ENCODE assay signal across 12 cellular contexts in the genomic region with DNA sequence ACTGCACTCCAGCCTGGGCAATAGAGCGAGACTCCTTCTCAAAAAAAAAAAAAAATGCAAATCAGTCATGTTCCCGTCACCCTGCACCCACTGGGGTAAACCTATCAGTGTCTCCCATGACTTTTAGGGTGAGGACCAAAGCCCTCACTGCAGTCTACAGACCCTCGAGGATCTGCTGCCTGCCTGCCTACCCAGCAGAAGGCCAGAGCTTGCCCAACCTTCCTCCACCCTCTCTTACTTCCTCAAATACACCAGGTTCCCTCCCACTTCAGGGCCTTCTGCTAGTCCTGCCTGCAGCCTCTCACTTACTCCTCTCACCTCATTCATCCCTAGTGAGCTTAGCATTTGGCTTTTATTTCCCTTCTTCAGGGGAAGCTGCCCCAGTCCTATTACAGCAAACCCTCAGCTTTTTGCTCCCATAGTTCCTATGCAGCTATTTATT. TPM values are rescaled to one million over a fixed set of nuclear protein-coding genes. Genes with fewer than 3 reads are reported as not detected.
DNase-seq lines count a peak whose midpoint lies in the region; ATAC-seq and TF ChIP-seq lines count a peak whose summit lies in the region.
"Had no signal": no experiment of that assay in that cellular context is flagged by ENCODE, and none has a peak within 500 bp of the region (broad histone marks: within the 10 kb centered on the region; RNA-seq: fewer than 3 reads in every experiment).

No MANE protein-coding gene starts in this region.

- no peaks in the 10 kb centered on the region for H3K27me3 ChIP-seq in DOHH2 (ENCODE audit: control insufficient read depth, low read length)
- H3K27me3 ChIP-seq in mammary epithelial cell (ENCODE audit: insufficient read depth, low read length), result no peaks in the 10 kb centered on the region
- no peaks in the 10 kb centered on the region for H3K27me3 ChIP-seq in prostate gland (replicated peaks; ENCODE audit: insufficient read depth)

- DNase-seq in MV-4-11 (lab: John Stamatoyannopoulos, UW) (peak; percentile 81), mammary epithelial cell (no peak), natural killer cell (peak; percentile 3), LoVo (ENCODE audit: low spot score) (no peak), prostate gland (ENCODE audit: low spot score) (no peak)
- no peak for DNase-seq in activated CD4-positive, alpha-beta T cell treated with anti-CD3 and anti-CD28 coated beads, Interleukin-2, amount 50 U/mL, for 48 hours
- DNase-seq: DND-41, NCI-H146 had no signal

- H3K27me3 Mint-ChIP-seq in natural killer cell (ENCODE audit: low read depth in 2 of 2), result peaks cover 6 to 12% of the 10 kb centered on the region in 2 donors
- H3K27me3 Mint-ChIP-seq: activated naive CD8-positive, alpha-beta T cell had no signal

- H3K4me1 ChIP-seq in DOHH2 (ENCODE audit: control insufficient read depth, low read length) (peaks cover 19% of the 10 kb centered on the region), mammary epithelial cell (ENCODE audit: insufficient read depth, low read length) (peaks cover 24% of the 10 kb centered on the region), prostate gland (replicated peaks) (no peaks in the 10 kb centered on the region)

- CTCF ChIA-PET in mammary epithelial cell (lab: Charles Lee; ENCODE audit: low non-redundant PET), result no interaction called here

- H3K9me2 ChIP-seq in DOHH2 (replicated peaks; ENCODE audit: control insufficient read depth, low read length), result no peaks in the 10 kb centered on the region

- H2AFZ ChIP-seq in mammary epithelial cell (ENCODE audit: low read depth, low read length), result peak overlapping the region; percentile 40

- TF ChIP-seq CTCF in DOHH2 (IDR thresholded peaks at IDR 0.05; ENCODE audit: low read depth, low read length, poor library complexity, severe bottlenecking), result no peak
- no peak for TF ChIP-seq CTCF in mammary epithelial cell (conservative IDR thresholded peaks at IDR 0.05 in 1 of 2, IDR thresholded peaks at IDR 0.05 in 1 of 2; ENCODE audit: extremely low read depth in 1 of 2, insufficient read depth in 1 of 2, low read depth in 1 of 2, low read length in 2 of 2)
- TF ChIP-seq CTCF in natural killer cell (IDR thresholded peaks at IDR 0.05), result no peak
- TF ChIP-seq CTCF in prostate gland (IDR thresholded peaks at IDR 0.05), result no peak

- BruUV-seq in mammary epithelial cell (replicated peaks; lab: Mats Ljungman, UMichigan), result no TSS peak

- dilution Hi-C loops in mammary epithelial cell (cut with HindIII; ENCODE audit: low sequenced_read_pairs), result no loop called here

- H3K79me2 ChIP-seq in DOHH2 (ENCODE audit: control insufficient read depth, low read length), result no peaks in the 10 kb centered on the region
- no peaks in the 10 kb centered on the region for H3K79me2 ChIP-seq in mammary epithelial cell (ENCODE audit: insufficient read depth, low read length)

- ATAC-seq in natural killer cell, result peak in 1 of 3 donors; percentile 29
- no peak for ATAC-seq in HG02981 (IDR thresholded peaks at IDR 0.05; ENCODE audit: unreplicated experiment)

- peaks cover 6% of the 10 kb centered on the region; the same call in 1 of the 2 replicates for H3K9me3 ChIP-seq in DOHH2 (ENCODE audit: control insufficient read depth, insufficient read depth, low read length)
- peaks cover 6% of the 10 kb centered on the region for H3K9me3 ChIP-seq in mammary epithelial cell (replicated peaks; ENCODE audit: insufficient read depth, low read length)
- no peaks in the 10 kb centered on the region for H3K9me3 ChIP-seq in prostate gland

- 83% methylated on average over 1 of the region's 3 CpGs for WGBS in mammary epithelial cell (ENCODE audit: low coverage, missing lambda C conversion rate)
- 69% methylated on average over 3 of the region's 3 CpGs for WGBS in prostate gland

- H3K4me3 ChIP-seq in DOHH2 (ENCODE audit: low read length), result no peak overlapping the region; the same call in 1 of the 2 replicates
- H3K4me3 ChIP-seq in mammary epithelial cell (replicated peaks in 1 of 3; ENCODE audit: insufficient read depth in 1 of 3, low read depth in 2 of 3, low read length in 3 of 3), result no peak overlapping the region
- no peak overlapping the region for H3K4me3 ChIP-seq in prostate gland

- in situ Hi-C loops in mammary epithelial cell (cut with MboI; ENCODE audit: low sequenced_read_pairs in 2 of 2), result no loop called here

- no peaks in the 10 kb centered on the region for H3K36me3 ChIP-seq in DOHH2 (ENCODE audit: control insufficient read depth, low read length)
- H3K36me3 ChIP-seq in mammary epithelial cell (ENCODE audit: insufficient read depth, low read length), result no peaks in the 10 kb centered on the region
- H3K36me3 ChIP-seq in prostate gland, result no peaks in the 10 kb centered on the region

- peaks cover 13 to 29% of the 10 kb centered on the region in 2 donors for H3K4me1 Mint-ChIP-seq in natural killer cell

- intact Hi-C loops in mammary epithelial cell (cut with micrococcal nuclease), result loop anchor here (2.0 kb wide), 1 partner anchor 17 kb away; a partner anchor contains a TSS
- intact Hi-C loops in natural killer cell (cut with micrococcal nuclease), result no loop called here
- intact Hi-C loops in prostate gland (cut with DNase I), result no loop called here

- TF ChIP-seq POLR2A in prostate gland (IDR thresholded peaks at IDR 0.05), result no peak

- no peak overlapping the region for H3K4me3 Mint-ChIP-seq in natural killer cell
- H3K4me3 Mint-ChIP-seq: activated naive CD8-positive, alpha-beta T cell had no signal

- no peak overlapping the region for H3K27ac ChIP-seq in DOHH2 (ENCODE audit: low read depth, low read length)
- peak overlapping the region; percentile 5 for H3K27ac ChIP-seq in mammary epithelial cell (ENCODE audit: insufficient read depth, low read depth, low read length)
- no peak overlapping the region for H3K27ac ChIP-seq in prostate gland

- peak overlapping the region; percentile 18 for H3K9ac ChIP-seq in mammary epithelial cell (ENCODE audit: insufficient read depth, low read length)

- H4K20me1 ChIP-seq in DOHH2 (ENCODE audit: control insufficient read depth, insufficient read depth, low read depth, low read length) (no peaks in the 10 kb centered on the region), mammary epithelial cell (ENCODE audit: insufficient read depth, low read length) (no peaks in the 10 kb centered on the region)

- H3K27ac Mint-ChIP-seq in natural killer cell, result no peak overlapping the region
- H3K27ac Mint-ChIP-seq: activated naive CD8-positive, alpha-beta T cell had no signal

- H3K4me2 ChIP-seq in DOHH2 (ENCODE audit: low read length) (peak overlapping the region; percentile 38), mammary epithelial cell (ENCODE audit: insufficient read depth, low read depth, low read length) (no peak overlapping the region)

- H3K36me3 Mint-ChIP-seq in natural killer cell, result no peaks in the 10 kb centered on the region
- H3K36me3 Mint-ChIP-seq: activated naive CD8-positive, alpha-beta T cell had no signal

- H3K9me3 Mint-ChIP-seq in natural killer cell, result no peaks in the 10 kb centered on the region

- H3F3A ChIP-seq in DOHH2 (ENCODE audit: control insufficient read depth, insufficient read depth), result no peaks in the 10 kb centered on the region; the same call in 1 of the 2 replicates

RNA-seq across cellular contexts. Expression of a gene that starts 17.7 kb away (rescaled TPM):
- total RNA-seq in mammary epithelial cell (100 to 1,000 TPM in 1 of 2 donors, 10 to 100 TPM in 1; 51.2 to 149 TPM), natural killer cell (100 to 1,000 TPM in 2 of 3 donors, 10 to 100 TPM in 1; 51.1 to 123 (median 110) TPM), prostate gland (10 to 100 TPM; 37.1 to 64.7 TPM)
- 89.6 TPM for polyA plus RNA-seq in mammary epithelial cell
- 94.4 TPM for polyA minus RNA-seq in mammary epithelial cell

RNA-seq across cellular contexts. Expression of a gene that starts 48.5 kb away (rescaled TPM):
- total RNA-seq in mammary epithelial cell (not detected), natural killer cell (not detected), prostate gland (1 to 10 TPM in 1 of 2 donors, under 1 TPM in 1; 0.18 to 2.4 TPM)
- polyA plus RNA-seq in mammary epithelial cell, result not detected
- not detected for polyA minus RNA-seq in mammary epithelial cell
- total RNA-seq: T-helper 2 cell treated with Interferon-gamma antibody and Interleukin-4, amounts not matched to agents 100 ng/mL and 5 ng/mL, for 36 hours had no signal

Comparison
In these comparisons a context has a peak if more than half of its experiments do, and no peak if none do; other contexts are left out.
1. DNase-seq: peak in MV-4-11 (single experiment) and natural killer cell (single experiment); none in mammary epithelial cell (single experiment), LoVo (single experiment), prostate gland (single experiment) and activated CD4-positive, alpha-beta T cell treated with anti-CD3 and anti-CD28 coated beads, Interleukin-2, amount 50 U/mL, for 48 hours (0 of 2).